ENCODE assay signal across 10 cellular contexts in the genomic region with DNA sequence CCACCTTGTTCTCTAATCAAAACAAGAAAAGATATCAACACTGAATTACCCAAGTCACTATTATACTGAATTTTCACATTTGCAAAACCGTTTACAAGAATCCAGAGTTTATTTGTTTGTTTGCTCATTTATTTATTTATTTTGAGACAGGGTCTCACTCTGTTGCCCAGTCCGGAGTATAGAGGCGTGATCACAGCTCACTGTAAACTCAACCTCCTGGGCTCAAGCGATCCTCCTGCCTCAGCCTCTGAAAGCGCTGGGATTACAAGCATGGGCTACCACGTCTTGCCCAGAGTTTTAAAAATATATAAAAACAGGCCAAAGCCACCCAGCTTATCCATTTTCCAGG. TPM values are rescaled to one million over a fixed set of nuclear protein-coding genes. Genes with fewer than 3 reads are reported as not detected.
DNase-seq lines count a peak whose midpoint lies in the region; ATAC-seq, FAIRE-seq and TF ChIP-seq lines count a peak whose summit lies in the region.
"Had no signal": no experiment of that assay in that cellular context is flagged by ENCODE, and none has a peak within 500 bp of the region (broad histone marks: within the 10 kb centered on the region; RNA-seq: fewer than 3 reads in every experiment).

No MANE protein-coding gene starts in this region.

- H3K27me3 ChIP-seq in OCI-LY3 (ENCODE audit: low read depth, low read length) (no peaks in the 10 kb centered on the region), K562 (ENCODE audit: control insufficient read depth in 2 of 2, insufficient read depth in 2 of 2, low read length in 2 of 2) (no peaks in the 10 kb centered on the region), subcutaneous abdominal adipose tissue (ENCODE audit: control insufficient read depth in 5 of 5, insufficient read depth in 4 of 5, low read length in 5 of 5) (no peaks in the 10 kb centered on the region)

- POLR2A ChIA-PET in K562 (lab: Yijun Ruan, JAX) = interaction anchor here (1.2 to 2.7 kb wide), 4 partner anchors 10 to 90 kb away, joined by 3 to 15 read pairs (median 8); no protein-coding TSS in a partner anchor

- TF ChIP-seq RAD21 in K562 (CRISPR knock-in tag; conservative IDR thresholded peaks at IDR 0.05 in 1 of 2, IDR thresholded peaks at IDR 0.05 in 1 of 2) = no peak

- H3K36me3 Mint-ChIP-seq in mesothelial cell of epicardium = peaks cover 9% of the 10 kb centered on the region

- H3K27ac Mint-ChIP-seq in mesothelial cell of epicardium = peak overlapping the region; percentile 75

- peaks cover 3% of the 10 kb centered on the region for H3K9me1 ChIP-seq in K562 (ENCODE audit: control insufficient read depth, insufficient read depth, low read length)

- in situ Hi-C loops in K562 (cut with MboI) (no loop called here), GM13976 (cut with MboI; ENCODE audit: low sequenced_read_pairs, unreplicated experiment) (no loop called here)

- H3K9me3 ChIP-seq in OCI-LY3 (ENCODE audit: insufficient read depth, low read length) (no peaks in the 10 kb centered on the region), K562 (replicated peaks; ENCODE audit: control insufficient read depth, insufficient read depth, low read depth, low read length) (no peaks in the 10 kb centered on the region), subcutaneous abdominal adipose tissue (ENCODE audit: control insufficient read depth in 5 of 5, low read length in 5 of 5) (no peaks in the 10 kb centered on the region)
- H3K9me3 ChIP-seq: HAP-1 had no signal

- no peak for TF ChIP-seq CTCF in OCI-LY3 (IDR thresholded peaks at IDR 0.05; ENCODE audit: low read depth, low read length)
- no peak for TF ChIP-seq CTCF in K562 (IDR thresholded peaks at IDR 0.05 in 2 of 3, conservative IDR thresholded peaks at IDR 0.05 in 1 of 3; ENCODE audit: insufficient read depth in 2 of 3, low read depth in 1 of 3, low read length in 3 of 3)
- TF ChIP-seq CTCF in mesothelial cell of epicardium (IDR thresholded peaks at IDR 0.05; ENCODE audit: unreplicated experiment) = no peak
- no peak for TF ChIP-seq CTCF in GM13976 (IDR thresholded peaks at IDR 0.05; ENCODE audit: borderline replicate concordance, control extremely low read depth, extremely low read depth, insufficient read depth, missing control alignments)

- DNase-seq in K562 (ENCODE audit: extremely low read depth in 1 of 4, low spot score in 3 of 4) = no peak
- no peak for DNase-seq in mesothelial cell of epicardium (ENCODE audit: low spot score in 2 of 2, unreplicated experiment in 2 of 2)
- no peak for DNase-seq in GM13976 (ENCODE audit: low spot score)
- DNase-seq: NCI-H187, T1000 had no signal

- 84% methylated on average over 6 of the region's 6 CpGs for WGBS in K562 (ENCODE audit: insufficient coverage, low coverage, missing lambda C conversion rate)

- intact Hi-C loops in K562 (cut with micrococcal nuclease) = no loop called here

- peak overlapping the region; percentile 43 for H3K4me3 ChIP-seq in OCI-LY3 (ENCODE audit: low read length)
- H3K4me3 ChIP-seq in K562 = no peak overlapping the region
- H3K4me3 ChIP-seq in subcutaneous abdominal adipose tissue (ENCODE audit: low read depth in 1 of 5, low read length in 5 of 5) = no peak overlapping the region
- H3K4me3 ChIP-seq: HAP-1 had no signal

- no peak for TF ChIP-seq POLR2A in K562 (conservative IDR thresholded peaks at IDR 0.05)

- peak overlapping the region; percentile 63 for H3K27ac ChIP-seq in OCI-LY3 (ENCODE audit: low read length)
- H3K27ac ChIP-seq in K562 (ENCODE audit: extremely low read depth, low read depth, low read length) = peak overlapping the region; percentile 77
- H3K27ac ChIP-seq in subcutaneous abdominal adipose tissue (ENCODE audit: low read depth, low read length) = peak overlapping the region; percentile 97

- H2AFZ ChIP-seq in OCI-LY3 (ENCODE audit: low read depth, low read length) (no peak overlapping the region), K562 (ENCODE audit: low read depth, low read length) (no peak overlapping the region)

- peaks cover 63% of the 10 kb centered on the region for H4K20me1 ChIP-seq in OCI-LY3 (ENCODE audit: insufficient read depth, low read length)
- peaks cover 4% of the 10 kb centered on the region; the same call in 1 of the 2 replicates for H4K20me1 ChIP-seq in K562 (replicated peaks; ENCODE audit: control insufficient read depth, insufficient read depth, low read length)

- H3K4me1 Mint-ChIP-seq in mesothelial cell of epicardium = peaks cover 32% of the 10 kb centered on the region

- H3K4me2 ChIP-seq in OCI-LY3 (ENCODE audit: low read length) (peak overlapping the region; percentile 62), K562 (ENCODE audit: insufficient read depth, low read length) (peak overlapping the region; percentile 69; the same call in 1 of the 2 replicates)

- ATAC-seq in K562 (no peak), HG02884 (IDR thresholded peaks at IDR 0.05; ENCODE audit: unreplicated experiment) (no peak), HG03196 (IDR thresholded peaks at IDR 0.05; ENCODE audit: unreplicated experiment) (no peak)

- FAIRE-seq in K562 (lab: Jason Lieb, UNC) = no peak

- no peaks in the 10 kb centered on the region for H3K27me3 Mint-ChIP-seq in mesothelial cell of epicardium (ENCODE audit: low read depth)

- H3K36me3 ChIP-seq in OCI-LY3 (replicated peaks; ENCODE audit: low read depth, low read length) = peaks cover 45% of the 10 kb centered on the region
- peaks cover 12% of the 10 kb centered on the region for H3K36me3 ChIP-seq in K562 (ENCODE audit: control insufficient read depth, insufficient read depth, low read length)
- no peaks in the 10 kb centered on the region for H3K36me3 ChIP-seq in subcutaneous abdominal adipose tissue (ENCODE audit: control insufficient read depth in 5 of 5, insufficient read depth in 5 of 5, low read length in 5 of 5)
- H3K36me3 ChIP-seq: HAP-1 had no signal

- BruUV-seq in K562 (replicated peaks; lab: Mats Ljungman, UMichigan) = no TSS peak

- TF ChIP-seq EP300 in K562 (IDR thresholded peaks at IDR 0.05; ENCODE audit: low read length) = no peak

- H3K4me1 ChIP-seq in OCI-LY3 (ENCODE audit: low read length) = peaks cover 85% of the 10 kb centered on the region
- peaks cover 39 to 83% of the 10 kb centered on the region in 2 experiments for H3K4me1 ChIP-seq in K562 (replicated peaks in 1 of 2; ENCODE audit: control insufficient read depth in 2 of 2, insufficient read depth in 2 of 2, low read length in 2 of 2)
- peaks cover 12 to 83% (median 75%) of the 10 kb centered on the region in 5 donors for H3K4me1 ChIP-seq in subcutaneous abdominal adipose tissue (ENCODE audit: control insufficient read depth in 5 of 5, insufficient read depth in 5 of 5, low read length in 5 of 5)

- no peaks in the 10 kb centered on the region for H3K9me3 Mint-ChIP-seq in mesothelial cell of epicardium

- no peak overlapping the region for H3K4me3 Mint-ChIP-seq in mesothelial cell of epicardium

- H3K79me2 ChIP-seq in OCI-LY3 (ENCODE audit: low read length) (peaks cover 100% of the 10 kb centered on the region), K562 (ENCODE audit: control insufficient read depth, insufficient read depth, low read length) (peaks cover 94% of the 10 kb centered on the region)

- H3K9ac ChIP-seq in OCI-LY3 (ENCODE audit: low read length) = peak overlapping the region; percentile 20; the same call in 1 of the 2 replicates
- H3K9ac ChIP-seq in K562 (ENCODE audit: insufficient read depth in 1 of 2, low read depth in 2 of 2, low read length in 2 of 2) = peak overlapping the region in 1 of 2 experiments; percentile 50; a peak in 2 of 4 replicates
- peak overlapping the region in 3 of 5 donors; percentile 26 to 70 (median 40) for H3K9ac ChIP-seq in subcutaneous abdominal adipose tissue (ENCODE audit: low read length in 5 of 5)

- CTCF ChIA-PET in K562 (lab: Yijun Ruan, JAX; ENCODE audit: low intra/inter-chr PET ratio) = no interaction called here

TF ChIP-seq in K562, 482 proteins besides CTCF, POLR2A, EP300 and RAD21 (continues in another document):
- peak; percentile 66 for TF ChIP-seq ZNF121 (CRISPR knock-in tag; conservative IDR thresholded peaks at IDR 0.05)
- TF ChIP-seq, protein P1, sequence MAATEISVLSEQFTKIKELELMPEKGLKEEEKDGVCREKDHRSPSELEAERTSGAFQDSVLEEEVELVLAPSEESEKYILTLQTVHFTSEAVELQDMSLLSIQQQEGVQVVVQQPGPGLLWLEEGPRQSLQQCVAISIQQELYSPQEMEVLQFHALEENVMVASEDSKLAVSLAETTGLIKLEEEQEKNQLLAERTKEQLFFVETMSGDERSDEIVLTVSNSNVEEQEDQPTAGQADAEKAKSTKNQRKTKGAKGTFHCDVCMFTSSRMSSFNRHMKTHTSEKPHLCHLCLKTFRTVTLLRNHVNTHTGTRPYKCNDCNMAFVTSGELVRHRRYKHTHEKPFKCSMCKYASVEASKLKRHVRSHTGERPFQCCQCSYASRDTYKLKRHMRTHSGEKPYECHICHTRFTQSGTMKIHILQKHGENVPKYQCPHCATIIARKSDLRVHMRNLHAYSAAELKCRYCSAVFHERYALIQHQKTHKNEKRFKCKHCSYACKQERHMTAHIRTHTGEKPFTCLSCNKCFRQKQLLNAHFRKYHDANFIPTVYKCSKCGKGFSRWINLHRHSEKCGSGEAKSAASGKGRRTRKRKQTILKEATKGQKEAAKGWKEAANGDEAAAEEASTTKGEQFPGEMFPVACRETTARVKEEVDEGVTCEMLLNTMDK (IDR thresholded peaks at IDR 0.05; ENCODE audit: borderline replicate concordance, insufficient read depth, low read depth, low read length, poor library complexity, severe bottlenecking) = no peak

RNA-seq across cellular contexts. Expression of a gene that starts 8.5 kb away (rescaled TPM):
- 58.2 and 65.5 TPM in 2 replicates for total RNA-seq in K562 (2011; cell fraction: chromatin; rRNA removed; ENCODE audit: low replicate concordance)
- 39.9 and 41.2 TPM in 2 replicates for total RNA-seq in K562 (2011; cell fraction: nucleolus; rRNA removed)
- total RNA-seq in K562 (2011; cell fraction: nucleoplasm; rRNA removed) = 52.9 and 82.7 TPM in 2 replicates
- 10.2 and 19.6 TPM in 2 replicates for total RNA-seq in K562 (2014; rRNA removed)
- total RNA-seq in K562 (2014; rRNA removed; fragmentation: Illumina TruSeq; extraction: Trizol) = 13.8 and 15.2 TPM in 2 replicates
- total RNA-seq in K562 (2015; rRNA removed; fragmentation: Illumina TruSeq; extraction: Trizol) = 16.0 and 17.5 TPM in 2 replicates
- total RNA-seq in K562 (2021) = 44.7 and 45.6 TPM in 2 replicates
- polyA plus RNA-seq in K562 (2011; rRNA removed) = 17.1 and 37.9 TPM in 2 replicates
- 15.4 and 27.7 TPM in 2 replicates for polyA plus RNA-seq in K562 (2011; cell fraction: cytosol; rRNA removed)
- 24.4 and 31.2 TPM in 2 replicates for polyA plus RNA-seq in K562 (2011; cell fraction: nucleus; rRNA removed)
- 20.5 and 29.6 TPM in 2 replicates for polyA plus RNA-seq in K562 (2012)
- 26.9 and 27.4 TPM in 2 replicates for polyA plus RNA-seq in K562 (2014; fragmentation: Illumina TruSeq; extraction: Trizol)
- polyA plus RNA-seq in K562 (2014; fragmentation: Nextera tagmentation; extraction: Ambion mirVana) = 1 to 10 TPM; 7.1 to 8.8 TPM
- polyA plus RNA-seq in K562 (2014; rRNA removed) = 15.8 and 18.7 TPM in 2 replicates
- 30.2 and 46.2 TPM in 2 replicates for polyA minus RNA-seq in K562 (2011; rRNA and poly(A)+ RNA removed)
- 19.4 and 34.7 TPM in 2 replicates for polyA minus RNA-seq in K562 (2011; cell fraction: cytosol; rRNA and poly(A)+ RNA removed)
- polyA minus RNA-seq in K562 (2011; cell fraction: nucleus; rRNA and poly(A)+ RNA removed) = 24.1 and 55.8 TPM in 2 replicates
- 77.8 to 82.8 TPM (median 80.4 TPM) in 3 replicates for total RNA-seq in mesothelial cell of epicardium
